In genomic region chr10:117442521-117442920, GRCh38 we compare ENCODE assay signal across 1 cellular context.
TF ChIP-seq lines count a peak whose summit lies in the region.

No MANE protein-coding gene starts in this region.

TF ChIP-seq in GM23338, 12 proteins besides CTCF, POLR2A, EP300 and RAD21 (continued from another document):
- TF ChIP-seq ZNF462 (CRISPR knock-in tag; IDR thresholded peaks at IDR 0.05) (no peak), REST (IDR thresholded peaks at IDR 0.05; ENCODE audit: unreplicated experiment) (no peak), POLR2AphosphoS5 (IDR thresholded peaks at IDR 0.05; ENCODE audit: low read depth) (no peak)
